11 cellular contexts compared by ENCODE assay signal in the genomic region with DNA sequence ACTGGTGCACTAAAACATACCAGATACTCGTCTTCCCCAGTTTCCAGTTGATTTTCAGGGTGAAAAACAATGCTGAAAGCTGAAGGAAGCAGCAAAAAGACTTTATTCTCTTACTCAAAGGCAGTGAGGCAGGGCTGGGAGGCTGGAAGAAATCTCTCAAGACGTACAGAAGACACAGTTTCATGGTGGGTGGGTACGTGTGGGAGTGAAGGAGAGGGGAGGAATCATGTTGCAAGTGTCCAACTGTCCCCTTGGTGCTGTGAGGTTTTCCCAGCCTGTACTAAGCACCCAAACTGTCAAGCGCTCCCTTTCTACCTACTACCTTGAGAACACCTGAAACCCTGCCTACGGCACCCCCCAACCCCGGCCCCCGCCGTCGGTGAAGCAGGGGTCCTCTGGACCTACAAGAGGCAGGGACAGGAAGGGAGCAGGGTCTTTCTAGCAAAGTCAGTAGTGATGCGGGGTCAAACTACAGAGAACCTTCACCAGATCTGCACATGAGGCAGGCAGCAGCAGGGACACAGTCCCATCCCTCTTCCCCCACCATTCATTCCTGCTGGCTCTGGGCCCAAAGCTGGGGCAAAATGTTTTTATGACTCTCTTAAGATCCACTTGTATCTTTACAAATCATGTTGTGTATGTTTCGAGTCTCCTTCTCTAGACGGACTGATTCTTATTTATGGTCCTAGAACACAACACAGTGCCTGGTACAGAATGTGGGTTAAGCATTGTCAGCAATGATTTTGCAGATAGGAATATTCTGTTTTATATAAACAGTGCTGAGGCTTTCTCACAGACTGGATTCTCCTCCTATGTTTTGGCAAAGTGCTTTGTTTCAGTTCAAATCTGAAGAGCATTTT. TPM values are rescaled to one million over a fixed set of nuclear protein-coding genes. Genes with fewer than 3 reads are reported as not detected.
DNase-seq lines count a peak whose midpoint lies in the region; ATAC-seq and TF ChIP-seq lines count a peak whose summit lies in the region.
"Had no signal": no experiment of that assay in that cellular context is flagged by ENCODE, and none has a peak within 500 bp of the region (broad histone marks: within the 10 kb centered on the region; RNA-seq: fewer than 3 reads in every experiment).

No MANE protein-coding gene starts in this region.

- no peaks in the 10 kb centered on the region for H3K9me3 ChIP-seq in OCI-LY3 (ENCODE audit: insufficient read depth, low read length)
- H3K9me3 ChIP-seq in hepatocyte (ENCODE audit: low read depth) = no peaks in the 10 kb centered on the region
- H3K9me3 ChIP-seq in aorta (ENCODE audit: control insufficient read depth, low read length) = no peaks in the 10 kb centered on the region

- CTCF ChIA-PET in activated naive CD4-positive, alpha-beta T cell treated with anti-CD3 and anti-CD28 coated beads, Interleukin-2, amount 10 ng/mL, durations not matched to agents 7 days and 5 days (lab: Charles Lee) = interaction anchor here (0.8 to 2.0 kb wide), 2 partner anchors 45 to 92 kb away, joined by 4 read pairs; no protein-coding TSS in a partner anchor

- intact Hi-C loops in aorta (cut with DNase I) = loop anchor here in 1 of 2 donors (10.0 kb wide), 1 partner anchor 104 kb away; the partner anchor contains the start of gene RAB33B

- H3K79me2 ChIP-seq in OCI-LY3 (ENCODE audit: low read length) (peaks cover 25% of the 10 kb centered on the region), hepatocyte (peaks cover 12% of the 10 kb centered on the region)

- H3K27ac ChIP-seq in OCI-LY3 (ENCODE audit: low read length) (no peak overlapping the region), hepatocyte (peak overlapping the region; percentile 27), aorta (ENCODE audit: low read depth in 1 of 2, low read length in 2 of 2) (no peak overlapping the region)

- no peaks in the 10 kb centered on the region for H3K9me2 ChIP-seq in hepatocyte (replicated peaks; ENCODE audit: insufficient read depth)

- H3K27me3 Mint-ChIP-seq in activated naive CD4-positive, alpha-beta T cell treated with anti-CD3 and anti-CD28 coated beads, Interleukin-2, amount 10 ng/mL, durations not matched to agents 7 days and 5 days = peaks cover 39% of the 10 kb centered on the region
- H3K27me3 Mint-ChIP-seq in type B pancreatic cell = peaks cover 42% of the 10 kb centered on the region

- WGBS in hepatocyte (ENCODE audit: low lambda C conversion rate, missing lambda C conversion rate) = 79% methylated on average over 11 of the region's 12 CpGs
- WGBS in aorta, 2 donors = 69 to 71% methylated on average over 12 of the region's 12 CpGs

- no peak overlapping the region for H3K4me3 Mint-ChIP-seq in activated naive CD4-positive, alpha-beta T cell treated with anti-CD3 and anti-CD28 coated beads, Interleukin-2, amount 10 ng/mL, durations not matched to agents 7 days and 5 days
- H3K4me3 Mint-ChIP-seq in type B pancreatic cell = peak overlapping the region; percentile 99

- no peaks in the 10 kb centered on the region for H3K36me3 ChIP-seq in OCI-LY3 (replicated peaks; ENCODE audit: low read depth, low read length)
- no peaks in the 10 kb centered on the region for H3K36me3 ChIP-seq in hepatocyte (replicated peaks; ENCODE audit: insufficient read depth, low read depth)
- H3K36me3 ChIP-seq in aorta (ENCODE audit: control insufficient read depth in 1 of 2, insufficient read depth in 2 of 2, low read length in 1 of 2) = no peaks in the 10 kb centered on the region

- DNase-seq in activated naive CD4-positive, alpha-beta T cell treated with anti-CD3 and anti-CD28 coated beads, Interleukin-2, amount 10 ng/mL, durations not matched to agents 7 days and 5 days = no peak
- no peak for DNase-seq in activated naive CD4-positive, alpha-beta T cell treated with anti-CD3 and anti-CD28 coated beads, Interleukin-2, amount 50 U/mL, for 16 hours
- DNase-seq in hepatocyte (ENCODE audit: low spot score) (no peak), type B pancreatic cell (ENCODE audit: extremely low spot score, unreplicated experiment) (no peak), NCI-H1048 (lab: John Stamatoyannopoulos, UW) (no peak), aorta (no peak)
- DNase-seq: mammary epithelial cell, NCI-H774, trophoblast cell had no signal

- H3K4me1 ChIP-seq in OCI-LY3 (ENCODE audit: low read length) (peaks cover 40% of the 10 kb centered on the region), hepatocyte (ENCODE audit: insufficient read depth) (peaks cover 28% of the 10 kb centered on the region), aorta (ENCODE audit: control insufficient read depth in 1 of 2, insufficient read depth in 2 of 2, low read length in 2 of 2) (no peaks in the 10 kb centered on the region)

- H3K4me3 ChIP-seq in OCI-LY3 (ENCODE audit: low read length) (0 out of 2 replicates have a peak overlapping the region, but pooled peaks have one; percentile 88), hepatocyte (no peak overlapping the region), aorta (ENCODE audit: low read length in 2 of 2) (no peak overlapping the region)

- peaks cover 2% of the 10 kb centered on the region for H3K36me3 Mint-ChIP-seq in activated naive CD4-positive, alpha-beta T cell treated with anti-CD3 and anti-CD28 coated beads, Interleukin-2, amount 10 ng/mL, durations not matched to agents 7 days and 5 days
- no peaks in the 10 kb centered on the region for H3K36me3 Mint-ChIP-seq in type B pancreatic cell

- TF ChIP-seq CTCF in OCI-LY3 (IDR thresholded peaks at IDR 0.05; ENCODE audit: low read depth, low read length) = no peak
- no peak for TF ChIP-seq CTCF in hepatocyte (IDR thresholded peaks at IDR 0.05; ENCODE audit: poor library complexity)
- no peak for TF ChIP-seq CTCF in type B pancreatic cell (conservative IDR thresholded peaks at IDR 0.05)

- H4K20me1 ChIP-seq in OCI-LY3 (ENCODE audit: insufficient read depth, low read length) (peaks cover 10% of the 10 kb centered on the region), hepatocyte (ENCODE audit: insufficient read depth, poor library complexity, severe bottlenecking) (no peaks in the 10 kb centered on the region)

- peak overlapping the region; percentile 42 for H3K27ac Mint-ChIP-seq in activated naive CD4-positive, alpha-beta T cell treated with anti-CD3 and anti-CD28 coated beads, Interleukin-2, amount 10 ng/mL, durations not matched to agents 7 days and 5 days
- H3K27ac Mint-ChIP-seq in type B pancreatic cell = peak overlapping the region; percentile 95

- no peak for ATAC-seq in GM19328 (IDR thresholded peaks at IDR 0.05; ENCODE audit: unreplicated experiment)
- no peak for ATAC-seq in aorta (ENCODE audit: low FRiP score)

- peaks cover 24% of the 10 kb centered on the region for H3K27me3 ChIP-seq in OCI-LY3 (ENCODE audit: low read depth, low read length)
- peaks cover 9% of the 10 kb centered on the region for H3K27me3 ChIP-seq in hepatocyte
- H3K27me3 ChIP-seq in aorta (ENCODE audit: control insufficient read depth in 1 of 2, insufficient read depth in 2 of 2, low read length in 1 of 2) = no peaks in the 10 kb centered on the region

- no peaks in the 10 kb centered on the region for H3K9me3 Mint-ChIP-seq in activated naive CD4-positive, alpha-beta T cell treated with anti-CD3 and anti-CD28 coated beads, Interleukin-2, amount 10 ng/mL, durations not matched to agents 7 days and 5 days
- no peaks in the 10 kb centered on the region for H3K9me3 Mint-ChIP-seq in type B pancreatic cell

- peaks cover 55% of the 10 kb centered on the region for H3K4me1 Mint-ChIP-seq in activated naive CD4-positive, alpha-beta T cell treated with anti-CD3 and anti-CD28 coated beads, Interleukin-2, amount 10 ng/mL, durations not matched to agents 7 days and 5 days
- peaks cover 19% of the 10 kb centered on the region for H3K4me1 Mint-ChIP-seq in type B pancreatic cell (ENCODE audit: unreplicated experiment)

- H3K4me2 ChIP-seq in OCI-LY3 (ENCODE audit: low read length) (peak overlapping the region; percentile 84; the same call in 1 of the 2 replicates), hepatocyte (peak overlapping the region; percentile 96)

- no peak overlapping the region for H2AFZ ChIP-seq in OCI-LY3 (ENCODE audit: low read depth, low read length)
- no peak overlapping the region for H2AFZ ChIP-seq in hepatocyte

- H3K9ac ChIP-seq in OCI-LY3 (ENCODE audit: low read length) = no peak overlapping the region

RNA-seq across cellular contexts. Expression of gene SETD7, which starts 2.4 kb away (rescaled TPM):
- total RNA-seq in hepatocyte = 26.2 and 27.6 TPM in 2 replicates
- 7.3 and 13.3 TPM in 2 replicates for polyA plus RNA-seq in hepatocyte
- 17.0 and 28.2 TPM in 2 replicates for total RNA-seq in type B pancreatic cell (ENCODE audit: low replicate concordance)
- 10 to 100 TPM; 79.0 to 82.4 TPM for total RNA-seq in aorta
- 10 to 100 TPM; 30.3 to 38.7 TPM for polyA plus RNA-seq in aorta
